18 cellular contexts compared by ENCODE assay signal in the genomic region with DNA sequence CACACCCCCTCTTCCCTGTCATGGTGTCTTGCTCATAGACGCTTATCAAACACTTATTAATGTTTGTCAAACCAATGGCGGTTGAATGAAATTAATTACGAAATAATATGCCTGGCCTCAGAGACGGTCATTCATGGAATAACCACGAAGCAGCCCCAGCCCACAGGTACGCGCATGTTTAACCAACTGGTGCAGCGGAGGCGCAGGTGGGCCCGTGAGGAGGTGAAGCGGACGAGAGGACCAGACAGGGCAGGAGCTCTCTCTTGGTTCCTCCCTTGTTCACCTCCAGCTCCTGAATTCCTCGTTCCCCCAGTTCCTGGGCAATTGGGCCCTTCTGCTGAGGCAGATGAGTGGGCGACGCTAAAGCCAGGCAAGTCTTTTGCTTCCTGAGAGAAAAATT.
A peak's percentile ranks its signal among the peaks of the same experiment; 100 is the strongest.
DNase-seq lines count a peak whose midpoint lies in the region; ATAC-seq and TF ChIP-seq lines count a peak whose summit lies in the region.
"Had no signal": no experiment of that assay in that cellular context is flagged by ENCODE, and none has a peak within 500 bp of the region (broad histone marks: within the 10 kb centered on the region; RNA-seq: fewer than 3 reads in every experiment).

No MANE protein-coding gene starts in this region.

- no peak for TF ChIP-seq CTCF in heart left ventricle (IDR thresholded peaks at IDR 0.05)
- TF ChIP-seq CTCF in chondrocyte (IDR thresholded peaks at IDR 0.05): no peak
- no peak for TF ChIP-seq CTCF in neural crest cell (conservative IDR thresholded peaks at IDR 0.05)
- TF ChIP-seq CTCF in tibial artery (IDR thresholded peaks at IDR 0.05): no peak
- no peak for TF ChIP-seq CTCF in CD4-positive, alpha-beta T cell (IDR thresholded peaks at IDR 0.05)

- peaks cover 18 to 100% (median 79%) of the 10 kb centered on the region in 12 donors for H3K4me1 ChIP-seq in heart left ventricle
- peaks cover 0 to 100% (median 72%) of the 10 kb centered on the region in 4 donors for H3K4me1 ChIP-seq in tibial artery

- POLR2A ChIA-PET in CD4-positive, alpha-beta T cell (lab: Charles Lee): interaction anchor here (1.0 kb wide), 1 partner anchor 43 kb away, joined by 3 read pairs; no protein-coding TSS in a partner anchor

- CTCF ChIA-PET in CD4-positive, alpha-beta T cell (lab: Charles Lee): no interaction called here

- H3K36me3 ChIP-seq in heart left ventricle (peaks cover 2 to 83% (median 80%) of the 10 kb centered on the region in 9 donors), tibial artery (peaks cover 81 to 99% (median 84%) of the 10 kb centered on the region in 3 donors)

- WGBS in heart left ventricle, 4 donors: 89 to 94% (median 92%) methylated on average over 15 of the region's 15 CpGs

- H3K27me3 Mint-ChIP-seq in chondrocyte (ENCODE audit: low read depth) (no peaks in the 10 kb centered on the region), neural crest cell (ENCODE audit: low read depth) (no peaks in the 10 kb centered on the region)
- H3K27me3 Mint-ChIP-seq in CD4-positive, alpha-beta T cell: peaks cover 6% of the 10 kb centered on the region

- H3K4me1 Mint-ChIP-seq in chondrocyte (ENCODE audit: low read depth) (peaks cover 41% of the 10 kb centered on the region), neural crest cell (peaks cover 28% of the 10 kb centered on the region)
- no peaks in the 10 kb centered on the region for H3K4me1 Mint-ChIP-seq in CD4-positive, alpha-beta T cell (ENCODE audit: low read depth)

- intact Hi-C loops in heart left ventricle (cut with DNase I) (loop anchor here in 1 of 10 donors (2.0 kb wide), 1 partner anchor 20 kb away; no protein-coding TSS in a partner anchor), left cardiac atrium (cut with DNase I) (no loop called here), tibial artery (cut with DNase I; ENCODE audit: low total_unique reads) (no loop called here)
- intact Hi-C loops in CD4-positive, alpha-beta T cell (cut with DNase I, micrococcal nuclease): no loop called here

- H3K27me3 ChIP-seq in heart left ventricle: no peaks in the 10 kb centered on the region
- H3K27me3 ChIP-seq in tibial artery: no peaks in the 10 kb centered on the region
- H3K27me3 ChIP-seq in CD4-positive, alpha-beta T cell (ENCODE audit: control insufficient read depth, insufficient read depth, low read length): no peaks in the 10 kb centered on the region
- H3K27me3 ChIP-seq: MG63 had no signal

- TF ChIP-seq POLR2A in heart left ventricle (IDR thresholded peaks at IDR 0.05): no peak

- ATAC-seq in heart left ventricle: no peak
- ATAC-seq in left cardiac atrium: no peak
- ATAC-seq in CD4-positive, alpha-beta T cell (ENCODE audit: poor library complexity): no peak

- H3K27ac Mint-ChIP-seq in chondrocyte (ENCODE audit: unreplicated experiment) (peak overlapping the region; percentile 4), neural crest cell (ENCODE audit: unreplicated experiment) (peak overlapping the region; percentile 45)
- H3K27ac Mint-ChIP-seq in CD4-positive, alpha-beta T cell: no peak overlapping the region
- H3K27ac Mint-ChIP-seq: CD14-positive monocyte had no signal

- no peak overlapping the region for H3K4me3 ChIP-seq in heart left ventricle
- H3K4me3 ChIP-seq in tibial artery: no peak overlapping the region
- H3K4me3 ChIP-seq: MG63 had no signal

- DNase-seq in heart left ventricle (peak in 2 of 5 donors; percentile 23 to 57), left cardiac atrium (no peak), chondrocyte (ENCODE audit: low spot score) (peak; percentile 82), neural crest cell (ENCODE audit: low read depth, low spot score) (no peak), tibial artery (no peak), activated gamma-delta T cell (lab: John Stamatoyannopoulos, UW) (no peak), NCI-H2029 (lab: John Stamatoyannopoulos, UW) (no peak)
- no peak for DNase-seq in CD4-positive, alpha-beta T cell
- DNase-seq: ACHN, AML-193, COR-L47, HCEC 1CT, Karpas-422, MG63, NCI-H1092, NCI-H526, SHP77 treated with DMSO at 0.1 percent for 48 hours had no signal

- H3K36me3 Mint-ChIP-seq in chondrocyte (ENCODE audit: low read depth): peaks cover 58% of the 10 kb centered on the region
- H3K36me3 Mint-ChIP-seq in neural crest cell (ENCODE audit: low read depth): no peaks in the 10 kb centered on the region
- no peaks in the 10 kb centered on the region for H3K36me3 Mint-ChIP-seq in CD4-positive, alpha-beta T cell (ENCODE audit: low read depth)

- H3K9me3 Mint-ChIP-seq in chondrocyte (ENCODE audit: low read depth): no peaks in the 10 kb centered on the region
- H3K9me3 Mint-ChIP-seq in neural crest cell: no peaks in the 10 kb centered on the region
- no peaks in the 10 kb centered on the region for H3K9me3 Mint-ChIP-seq in CD4-positive, alpha-beta T cell

- H3K4me3 Mint-ChIP-seq in chondrocyte (ENCODE audit: unreplicated experiment): no peak overlapping the region
- H3K4me3 Mint-ChIP-seq in neural crest cell: no peak overlapping the region
- H3K4me3 Mint-ChIP-seq in CD4-positive, alpha-beta T cell: no peak overlapping the region
- H3K4me3 Mint-ChIP-seq: CD14-positive monocyte had no signal

- H3K9me3 ChIP-seq in heart left ventricle (no peaks in the 10 kb centered on the region), tibial artery (no peaks in the 10 kb centered on the region)
- H3K9me3 ChIP-seq in CD4-positive, alpha-beta T cell (ENCODE audit: control insufficient read depth, low read length): no peaks in the 10 kb centered on the region
- H3K9me3 ChIP-seq: MG63 had no signal

- H3K27ac ChIP-seq in heart left ventricle (peak overlapping the region; percentile 54 to 96 (median 86)), tibial artery (peak overlapping the region; percentile 38 to 78)
- no peak overlapping the region for H3K27ac ChIP-seq in CD4-positive, alpha-beta T cell (ENCODE audit: low read depth, low read length)
